Comparison of ENCODE assay signal across 11 cellular contexts in the genomic region with DNA sequence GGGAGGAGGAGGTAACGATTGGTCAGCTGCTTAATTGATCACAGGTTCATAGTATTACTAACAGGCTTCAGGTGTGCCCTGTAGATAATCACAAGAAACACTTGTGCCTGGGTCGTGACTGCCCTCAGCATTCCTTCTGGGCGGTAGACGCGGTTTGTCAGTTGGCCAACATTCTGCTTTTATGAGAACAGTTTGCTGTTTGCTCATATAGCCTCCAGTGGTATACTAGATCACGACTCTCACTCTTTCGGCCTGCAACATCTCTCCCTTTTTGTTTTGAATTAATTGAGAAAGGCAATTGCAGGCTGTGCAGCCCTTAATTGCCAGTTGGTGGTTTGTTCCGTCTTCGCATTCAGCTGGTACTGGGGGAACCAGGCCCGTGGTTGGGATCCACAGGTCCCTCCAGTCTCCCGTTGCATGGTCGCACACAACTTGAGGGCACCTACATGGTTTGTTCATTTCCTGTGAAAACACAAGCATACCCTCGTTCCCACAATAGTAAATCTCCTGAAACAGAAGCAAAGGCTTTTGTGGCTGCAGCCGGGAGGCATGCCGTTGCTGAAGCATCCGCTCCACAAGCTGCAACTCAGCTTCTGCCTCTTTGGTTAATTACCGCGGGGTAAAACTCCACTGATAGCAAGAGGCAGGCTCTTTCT. TPM values are rescaled to one million over a fixed set of nuclear protein-coding genes. Genes with fewer than 3 reads are reported as not detected.
DNase-seq lines count a peak whose midpoint lies in the region; ATAC-seq lines count a peak whose summit lies in the region.
"Had no signal": no experiment of that assay in that cellular context is flagged by ENCODE, and none has a peak within 500 bp of the region (broad histone marks: within the 10 kb centered on the region; RNA-seq: fewer than 3 reads in every experiment).

No MANE protein-coding gene starts in this region.

- H3K9me3 ChIP-seq in SJCRH30 (replicated peaks) = peaks cover 6% of the 10 kb centered on the region

- DNase-seq in stimulated activated naive CD8-positive, alpha-beta T cell treated with anti-CD3 and anti-CD28 coated beads, Interleukin-15, amount 100 ng/mL, for 72 hours = peak in 1 of 2 donors; percentile 5
- DNase-seq in stimulated activated naive CD8-positive, alpha-beta T cell treated with anti-CD3 and anti-CD28 coated beads, Interleukin-15, Interleukin-2, amounts not matched to agents 100 U/mL and 50 U/mL, for 24 hours = no peak
- DNase-seq in SJCRH30 = no peak
- DNase-seq in foreskin melanocyte = peak; percentile 85
- DNase-seq in ureter (ENCODE audit: low spot score) = peak; percentile 8
- no peak for DNase-seq in NCI-H524 (lab: John Stamatoyannopoulos, UW)
- DNase-seq in effector CD4-positive, alpha-beta T cell = no peak
- DNase-seq in stimulated activated CD4-positive, alpha-beta T cell treated with anti-CD3 and anti-CD28 coated beads, Interleukin-15, amount 100 ng/mL, for 24 hours = no peak
- DNase-seq: midbrain, RPMI8226 had no signal

- no peak overlapping the region for H3K27ac Mint-ChIP-seq in stimulated activated naive CD8-positive, alpha-beta T cell treated with anti-CD3 and anti-CD28 coated beads, Interleukin-15, amount 100 ng/mL, for 72 hours
- H3K27ac Mint-ChIP-seq: activated T-helper 2 cell treated with anti-CD3 and anti-CD28 coated beads, Interferon-gamma antibody, Interleukin-2, Interleukin-4, amounts not matched to agents 10 μg/mL and 5 μg/mL and 100 μg/mL, durations not matched to agents 14 hours and 24 hours and 36 hours had no signal

- no peak overlapping the region for H3K4me3 ChIP-seq in SJCRH30

- peaks cover 9% of the 10 kb centered on the region for H3K27me3 Mint-ChIP-seq in stimulated activated naive CD8-positive, alpha-beta T cell treated with anti-CD3 and anti-CD28 coated beads, Interleukin-15, amount 100 ng/mL, for 72 hours

- H3K27me3 ChIP-seq in SJCRH30 = no peaks in the 10 kb centered on the region

- H3K4me1 ChIP-seq in SJCRH30 = peaks cover 15% of the 10 kb centered on the region

- H3K4me3 Mint-ChIP-seq in stimulated activated naive CD8-positive, alpha-beta T cell treated with anti-CD3 and anti-CD28 coated beads, Interleukin-15, amount 100 ng/mL, for 72 hours = peak overlapping the region; percentile 13 to 46

- peaks cover 17% of the 10 kb centered on the region for H3K4me1 Mint-ChIP-seq in stimulated activated naive CD8-positive, alpha-beta T cell treated with anti-CD3 and anti-CD28 coated beads, Interleukin-15, amount 100 ng/mL, for 72 hours

- peak overlapping the region; percentile 36; the same call in 1 of the 2 replicates for H3K27ac ChIP-seq in SJCRH30

- no peaks in the 10 kb centered on the region for H3K36me3 ChIP-seq in SJCRH30

- peaks cover 10 to 21% of the 10 kb centered on the region in 2 donors for H3K9me3 Mint-ChIP-seq in stimulated activated naive CD8-positive, alpha-beta T cell treated with anti-CD3 and anti-CD28 coated beads, Interleukin-15, amount 100 ng/mL, for 72 hours

- peak; percentile 33 for ATAC-seq in stimulated activated naive CD8-positive, alpha-beta T cell treated with anti-CD3 and anti-CD28 coated beads, Interleukin-15, amount 100 ng/mL, for 72 hours
- ATAC-seq in stimulated activated naive CD8-positive, alpha-beta T cell treated with anti-CD3 and anti-CD28 coated beads, Interleukin-15, Interleukin-2, amounts not matched to agents 100 U/mL and 50 U/mL, for 24 hours = no peak

RNA-seq across cellular contexts. Expression of a gene that starts 30.3 kb away (rescaled TPM):
- total RNA-seq in SJCRH30 (2014; rRNA removed; shearing (Covaris generic)) = 0.18 TPM in 1 of 2 replicates, not detected in the other
- total RNA-seq in ureter = not detected
- total RNA-seq: activated T-helper 2 cell treated with anti-CD3 and anti-CD28 coated beads, Interferon-gamma antibody, Interleukin-2, Interleukin-4, amounts not matched to agents 10 μg/mL and 5 μg/mL and 100 μg/mL, durations not matched to agents 14 hours and 24 hours and 36 hours had no signal

RNA-seq across cellular contexts. Expression of a gene that starts 59.7 kb away (rescaled TPM):
- 4.0 and 5.5 TPM in 2 replicates for total RNA-seq in SJCRH30 (2014; rRNA removed; shearing (Covaris generic))
- total RNA-seq in ureter = 112 TPM

Comparison
In these comparisons a context has a peak if more than half of its experiments do, and no peak if none do; other contexts are left out.
1. DNase-seq: peak in foreskin melanocyte (single experiment) and ureter (single experiment); none in stimulated activated naive CD8-positive, alpha-beta T cell treated with anti-CD3 and anti-CD28 coated beads, Interleukin-15, Interleukin-2, amounts not matched to agents 100 U/mL and 50 U/mL, for 24 hours (single experiment), SJCRH30 (0 of 2), NCI-H524 (0 of 2), effector CD4-positive, alpha-beta T cell (single experiment) and stimulated activated CD4-positive, alpha-beta T cell treated with anti-CD3 and anti-CD28 coated beads, Interleukin-15, amount 100 ng/mL, for 24 hours (single experiment).
2. RNA of a gene that starts 59.7 kb away (total RNA-seq): 112 TPM in ureter (single experiment); 4.0 to 5.5 TPM in SJCRH30; every median in the first group is over 10 times any median in the second.